12 cellular contexts compared by ENCODE assay signal in the genomic region with DNA sequence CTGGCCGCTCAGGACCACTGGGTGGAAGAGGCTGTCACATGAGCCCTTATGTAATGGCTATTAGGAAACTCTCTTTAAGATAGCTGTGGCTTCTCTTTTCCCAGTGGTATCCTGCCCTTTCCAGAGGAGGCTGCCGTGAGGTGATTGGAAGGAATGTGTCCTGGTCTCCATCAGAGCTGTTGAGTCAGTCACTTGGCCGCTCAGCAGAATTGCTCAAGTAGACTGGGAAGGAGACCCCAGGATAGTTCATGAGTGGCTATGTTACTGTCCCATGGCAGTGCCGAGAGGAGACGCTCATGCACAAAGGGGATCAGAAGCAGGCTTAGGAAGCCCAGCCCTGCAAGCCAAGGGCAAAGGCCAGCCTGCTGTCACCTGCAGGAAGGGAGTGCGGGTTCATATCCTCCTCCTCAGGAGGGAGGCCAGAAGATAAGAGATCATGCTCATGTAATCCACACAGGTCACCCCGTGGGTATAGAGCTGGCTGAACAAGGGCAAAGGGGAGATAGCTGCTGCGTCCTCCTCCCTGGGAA.
DNase-seq lines count a peak whose midpoint lies in the region; TF ChIP-seq lines count a peak whose summit lies in the region.
"Had no signal": no experiment of that assay in that cellular context is flagged by ENCODE, and none has a peak within 500 bp of the region (broad histone marks: within the 10 kb centered on the region; RNA-seq: fewer than 3 reads in every experiment).

No MANE protein-coding gene starts in this region.

- 71 to 80% methylated on average over 8 of the region's 8 CpGs for WGBS in testis, 2 donors

- H3K4me1 ChIP-seq in testis = peaks cover 21% of the 10 kb centered on the region
- H3K4me1 ChIP-seq: right lobe of liver had no signal

- H3K9me3 ChIP-seq in testis = no peaks in the 10 kb centered on the region
- H3K9me3 ChIP-seq: right lobe of liver had no signal

- no peaks in the 10 kb centered on the region for H3K36me3 Mint-ChIP-seq in chondrocyte (ENCODE audit: low read depth)
- H3K36me3 Mint-ChIP-seq: stimulated activated effector memory CD8-positive, alpha-beta T cell treated with anti-CD3 and anti-CD28 coated beads, Interleukin-12 subunit alpha, Interleukin-12 subunit beta, amount 100 ng/mL, for 72 hours had no signal

- TF ChIP-seq CTCF in testis (IDR thresholded peaks at IDR 0.05) = no peak
- no peak for TF ChIP-seq CTCF in chondrocyte (IDR thresholded peaks at IDR 0.05)

- H3K27ac Mint-ChIP-seq in chondrocyte (ENCODE audit: unreplicated experiment) = no peak overlapping the region

- no peaks in the 10 kb centered on the region for H3K36me3 ChIP-seq in testis (ENCODE audit: low read depth, missing control alignments)
- H3K36me3 ChIP-seq: right lobe of liver had no signal

- no peak overlapping the region for H3K4me3 Mint-ChIP-seq in chondrocyte (ENCODE audit: unreplicated experiment)
- H3K4me3 Mint-ChIP-seq: central memory CD8-positive, alpha-beta T cell; stimulated activated effector memory CD8-positive, alpha-beta T cell treated with anti-CD3 and anti-CD28 coated beads, Interleukin-12 subunit alpha, Interleukin-12 subunit beta, amount 100 ng/mL, for 72 hours had no signal

- peak overlapping the region; percentile 31 to 45 for H3K27ac ChIP-seq in testis
- H3K27ac ChIP-seq: right lobe of liver had no signal

- no peak overlapping the region for H3K4me3 ChIP-seq in testis
- H3K4me3 ChIP-seq: right lobe of liver had no signal

- peaks cover 7% of the 10 kb centered on the region for H3K9me3 Mint-ChIP-seq in chondrocyte (ENCODE audit: low read depth)
- H3K9me3 Mint-ChIP-seq: central memory CD8-positive, alpha-beta T cell; stimulated activated effector memory CD8-positive, alpha-beta T cell treated with anti-CD3 and anti-CD28 coated beads, Interleukin-12 subunit alpha, Interleukin-12 subunit beta, amount 100 ng/mL, for 72 hours had no signal

- TF ChIP-seq POLR2A in testis (IDR thresholded peaks at IDR 0.05) = no peak

- no peaks in the 10 kb centered on the region for H3K27me3 Mint-ChIP-seq in chondrocyte (ENCODE audit: low read depth)
- H3K27me3 Mint-ChIP-seq: central memory CD8-positive, alpha-beta T cell had no signal

- intact Hi-C loops in testis (cut with DNase I; ENCODE audit: low total_unique reads) = no loop called here

- peaks cover 23% of the 10 kb centered on the region for H3K4me1 Mint-ChIP-seq in chondrocyte (ENCODE audit: low read depth)
- H3K4me1 Mint-ChIP-seq: central memory CD8-positive, alpha-beta T cell had no signal

- H3K27me3 ChIP-seq in testis = no peaks in the 10 kb centered on the region
- H3K27me3 ChIP-seq: right lobe of liver had no signal

- DNase-seq in HCEC 1CT = peak; percentile 93
- DNase-seq in astrocyte of the hippocampus (ENCODE audit: low read depth, low spot score) = peak; percentile 75
- DNase-seq in kidney glomerular epithelial cell (lab: John Stamatoyannopoulos, UW) = peak; percentile 27
- DNase-seq in testis = no peak
- no peak for DNase-seq in chondrocyte (ENCODE audit: low spot score)
- no peak for DNase-seq in DMS53 (lab: John Stamatoyannopoulos, UW)
- no peak for DNase-seq in RPMI8226
- DNase-seq: activated CD4-positive, alpha-beta T cell treated with anti-CD3 and anti-CD28 coated beads, Interleukin-2, amount 50 U/mL, for 48 hours; NCI-H1436 treated with DMSO at 0.1 percent for 48 hours; right lobe of liver had no signal

Comparison
In these comparisons a context has a peak if more than half of its experiments do, and no peak if none do; other contexts are left out.
1. DNase-seq: peak in HCEC 1CT (single experiment), astrocyte of the hippocampus (single experiment) and kidney glomerular epithelial cell (single experiment); none in testis (single experiment), chondrocyte (single experiment), DMS53 (single experiment) and RPMI8226 (single experiment).